24 cellular contexts compared by ENCODE assay signal in genomic region chr3:31129241-31129640, GRCh38.
DNase-seq lines count a peak whose midpoint lies in the region; ATAC-seq and TF ChIP-seq lines count a peak whose summit lies in the region.
"Had no signal": no experiment of that assay in that cellular context is flagged by ENCODE, and none has a peak within 500 bp of the region (broad histone marks: within the 10 kb centered on the region; RNA-seq: fewer than 3 reads in every experiment).

No MANE protein-coding gene starts in this region.

- TF ChIP-seq POLR2A in GM18505 (IDR thresholded peaks at IDR 0.05; ENCODE audit: borderline replicate concordance, extremely low read depth, insufficient read depth, insufficient read length), result no peak

- intact Hi-C loops in mucosa of descending colon (cut with DNase I, micrococcal nuclease), result no loop called here

- DNase-seq in GM12865 (ENCODE audit: low read depth) (peak; percentile 55), NCI-H2171 (lab: John Stamatoyannopoulos, UW) (no peak), mucosa of descending colon (no peak)
- DNase-seq: activated CD4-positive, alpha-beta T cell treated with anti-CD3 and anti-CD28 coated beads, Interleukin-2, amount 50 U/mL, for 1 hour; CD4-positive, alpha-beta T cell; DMS 273 treated with DMSO at 0.1 percent for 48 hours; left cardiac atrium; mesenchymal stem cell; NCI-H2107; NCI-H510A; NK-92 treated with Interleukin-12 subunit alpha and Interleukin-12 subunit beta, amount 100 ng/mL, for 24 hours; occipital lobe; retina; spleen; stimulated activated CD4-positive, alpha-beta T cell treated with anti-CD3 and anti-CD28 coated beads, Interleukin-4, amount 100 ng/mL, for 24 hours; stimulated activated naive CD8-positive, alpha-beta T cell treated with anti-CD3 and anti-CD28 coated beads, Interleukin-15, Interleukin-2, amounts not matched to agents 100 U/mL and 50 U/mL, for 24 hours; T-helper 17 cell had no signal

- ATAC-seq in GM19351 (IDR thresholded peaks at IDR 0.05; ENCODE audit: unreplicated experiment) (peak; percentile 39), GM21717 (IDR thresholded peaks at IDR 0.05; ENCODE audit: unreplicated experiment) (peak; percentile 77), HG03432 (IDR thresholded peaks at IDR 0.05; ENCODE audit: unreplicated experiment) (peak; percentile 65), GM19328 (IDR thresholded peaks at IDR 0.05; ENCODE audit: unreplicated experiment) (no peak), GM18505 (IDR thresholded peaks at IDR 0.05; ENCODE audit: unreplicated experiment) (no peak), mucosa of descending colon (no peak)
- ATAC-seq: activated T-helper 17 cell treated with anti-CD3 and anti-CD28 coated beads, Interleukin-2, amount 50 U/mL, for 72 hours; HCT116; left cardiac atrium; stimulated activated naive CD8-positive, alpha-beta T cell treated with anti-CD3 and anti-CD28 coated beads, Interleukin-15, Interleukin-2, amounts not matched to agents 100 U/mL and 50 U/mL, for 24 hours; T-helper 17 cell had no signal

- H3K4me3 ChIP-seq in GM12865 (ENCODE audit: low read depth, low read length) (no peak overlapping the region), mucosa of descending colon (no peak overlapping the region)
- H3K4me3 ChIP-seq: spleen had no signal

- TF ChIP-seq CTCF in GM12865 (IDR thresholded peaks at IDR 0.05; ENCODE audit: insufficient read depth, low read depth, low read length, missing control alignments) (no peak), mucosa of descending colon (IDR thresholded peaks at IDR 0.05) (no peak)

- no peaks in the 10 kb centered on the region for H3K36me3 ChIP-seq in mucosa of descending colon (ENCODE audit: low read depth)
- H3K36me3 ChIP-seq: spleen had no signal

- H3K4me1 ChIP-seq in mucosa of descending colon (ENCODE audit: low read depth), result no peaks in the 10 kb centered on the region
- H3K4me1 ChIP-seq: spleen had no signal

- H3K9me3 ChIP-seq in mucosa of descending colon, result peaks cover 4% of the 10 kb centered on the region

Comparison
In these comparisons a context has a peak if more than half of its experiments do, and no peak if none do; other contexts are left out.
1. ATAC-seq: peak in GM19351 (single experiment), GM21717 (single experiment) and HG03432 (single experiment); none in GM19328 (single experiment), GM18505 (single experiment) and mucosa of descending colon (single experiment).